Comparison of ENCODE assay signal across 8 cellular contexts in the genomic region with DNA sequence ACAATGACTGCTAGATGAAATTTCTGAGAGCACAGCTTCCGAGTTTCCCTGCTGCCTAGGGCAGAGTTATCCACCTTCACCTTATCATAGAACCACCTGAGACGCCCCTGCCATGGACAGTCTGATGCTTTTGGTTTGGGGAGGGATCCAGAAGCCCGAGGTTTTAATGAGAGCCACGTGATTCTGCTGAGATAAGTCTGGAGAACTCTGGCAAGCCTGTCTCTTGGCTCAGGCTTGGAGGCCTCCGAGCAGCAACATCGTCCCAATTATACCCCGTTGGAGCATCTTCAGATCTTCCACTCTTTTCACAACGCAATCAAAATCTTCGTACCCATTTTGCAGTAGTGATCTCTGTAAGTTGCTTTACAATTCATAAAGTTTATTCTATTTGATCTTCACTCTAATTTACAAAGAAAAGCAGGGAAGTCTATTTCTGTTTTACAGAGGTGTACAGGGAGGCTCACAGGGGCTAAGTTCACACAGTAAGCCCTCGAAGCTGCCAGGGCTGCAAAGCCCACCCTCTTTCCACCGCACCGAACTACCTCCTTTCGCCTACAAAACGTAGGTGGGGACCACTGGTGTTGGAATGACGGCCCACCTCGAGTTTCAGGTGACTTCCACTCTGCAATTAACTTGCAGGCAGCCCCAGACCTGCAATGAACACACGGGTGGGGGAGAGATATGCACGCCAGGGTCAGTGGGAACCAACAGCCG. TPM values are rescaled to one million over a fixed set of nuclear protein-coding genes. Genes with fewer than 3 reads are reported as not detected.
DNase-seq lines count a peak whose midpoint lies in the region; ATAC-seq, FAIRE-seq and TF ChIP-seq lines count a peak whose summit lies in the region.

No MANE protein-coding gene starts in this region.

- CTCF ChIA-PET in HepG2 (lab: Yijun Ruan, JAX; ENCODE audit: low intra/inter-chr PET ratio, low total read pairs): no interaction called here

- peak overlapping the region; percentile 98 for H3K4me2 ChIP-seq in HepG2 (ENCODE audit: low read depth, low read length)

- peak; percentile 0 for ATAC-seq in HG03175 (IDR thresholded peaks at IDR 0.05; ENCODE audit: unreplicated experiment)
- ATAC-seq in body of pancreas: no peak
- ATAC-seq in HepG2: peak; percentile 12; the same call in 2 of the 3 replicates

- TF ChIP-seq EP300 in HepG2 (IDR thresholded peaks at IDR 0.05; ENCODE audit: low read depth in 2 of 2, low read length in 2 of 2) (no peak), HepG2 (CRISPR knock-in tag; IDR thresholded peaks at IDR 0.05; ENCODE audit: borderline replicate concordance) (no peak)

- H3K9ac ChIP-seq in HepG2 (ENCODE audit: insufficient read depth, low read depth, low read length): peak overlapping the region; percentile 84

- TF ChIP-seq POLR2A in body of pancreas (IDR thresholded peaks at IDR 0.05): no peak
- TF ChIP-seq POLR2A in HepG2 (IDR thresholded peaks at IDR 0.05; ENCODE audit: insufficient read depth in 1 of 2, low read depth in 2 of 2, low read length in 2 of 2): no peak

- H3K4me1 ChIP-seq in body of pancreas: peaks cover 15% of the 10 kb centered on the region
- peaks cover 19% of the 10 kb centered on the region for H3K4me1 ChIP-seq in HepG2 (ENCODE audit: insufficient read depth, low read length)
- peaks cover 16% of the 10 kb centered on the region for H3K4me1 ChIP-seq in thymus (ENCODE audit: control insufficient read depth, insufficient read depth, low read length)

- no peaks in the 10 kb centered on the region for H3K9me3 ChIP-seq in body of pancreas
- H3K9me3 ChIP-seq in HepG2 (ENCODE audit: low read length): no peaks in the 10 kb centered on the region
- H3K9me3 ChIP-seq in thymus (ENCODE audit: control insufficient read depth): no peaks in the 10 kb centered on the region

- no TSS peak for BruUV-seq in HepG2 (replicated peaks; lab: Mats Ljungman, UMichigan)

- H3K36me3 ChIP-seq in body of pancreas (replicated peaks in 1 of 2; ENCODE audit: insufficient read depth in 1 of 2, low read depth in 2 of 2) (no peaks in the 10 kb centered on the region), HepG2 (replicated peaks in 1 of 2; ENCODE audit: control insufficient read depth in 1 of 2, insufficient read depth in 2 of 2, low read length in 2 of 2) (no peaks in the 10 kb centered on the region), thymus (ENCODE audit: control insufficient read depth, insufficient read depth) (no peaks in the 10 kb centered on the region)

- DNase-seq in AG09309 (ENCODE audit: low read depth): no peak
- DNase-seq in body of pancreas: peak in 1 of 4 donors; percentile 16
- no peak for DNase-seq in HepG2 (ENCODE audit: low spot score)
- no peak for DNase-seq in putamen (ENCODE audit: low spot score)
- no peak for DNase-seq in urothelium cell line (ENCODE audit: low spot score)
- DNase-seq in mesenteric fat pad (ENCODE audit: low spot score): no peak

- WGBS in body of pancreas, 2 donors: 25 to 35% methylated on average over 13 to 19 of the region's 19 CpGs
- 36% methylated on average over 13 of the region's 19 CpGs for WGBS in HepG2 (ENCODE audit: low lambda C conversion rate)
- 35% methylated on average over 19 of the region's 19 CpGs for WGBS in thymus

- TF ChIP-seq CTCF in AG09309 (IDR thresholded peaks at IDR 0.05; ENCODE audit: control insufficient read depth, insufficient read depth, low read depth, low read length, missing control alignments) (no peak), body of pancreas (IDR thresholded peaks at IDR 0.05) (no peak), HepG2 (CRISPR knock-in tag; IDR thresholded peaks at IDR 0.05) (no peak)

- intact Hi-C loops in body of pancreas (cut with DNase I) (no loop called here), HepG2 (cut with micrococcal nuclease; ENCODE audit: unreplicated experiment) (loop anchor here (2.0 kb wide), 2 partner anchors 39 to 65 kb away; no protein-coding TSS in a partner anchor)

- POLR2A ChIA-PET in HepG2 (lab: Yijun Ruan, JAX): interaction anchor here (0.6 to 1.4 kb wide), 5 partner anchors 15 to 930 kb away, joined by 3 to 19 read pairs (median 5); no protein-coding TSS in a partner anchor

- H3K4me3 ChIP-seq in AG09309 (ENCODE audit: control insufficient read depth, low read depth, low read length) (peak overlapping the region; percentile 88), body of pancreas (peak overlapping the region; percentile 41 to 72), HepG2 (replicated peaks in 1 of 3; ENCODE audit: insufficient read depth in 1 of 3, low read depth in 2 of 3, low read length in 3 of 3) (peak overlapping the region; percentile 69 to 85 (median 73)), thymus (ENCODE audit: low read length) (peak overlapping the region; percentile 72)

- TF ChIP-seq RAD21 in HepG2 (CRISPR knock-in tag; IDR thresholded peaks at IDR 0.05): no peak

- peak overlapping the region; percentile 59 for H2AFZ ChIP-seq in HepG2 (ENCODE audit: low read length)

- H3K79me2 ChIP-seq in HepG2 (ENCODE audit: insufficient read depth, low read length): no peaks in the 10 kb centered on the region

- H3K27ac ChIP-seq in body of pancreas (peak overlapping the region; percentile 66 to 96 (median 92)), HepG2 (ENCODE audit: extremely low read length, insufficient read depth, low read length) (peak overlapping the region; percentile 73), thymus (ENCODE audit: low read depth) (peak overlapping the region; percentile 92)

- in situ Hi-C loops in HepG2 (cut with HindIII; ENCODE audit: extremely low pct_ligation_motif_present, low pct_unique_long_range_greater_than_20kb): no loop called here

- H4K20me1 ChIP-seq in HepG2 (ENCODE audit: insufficient read depth, low read length): no peaks in the 10 kb centered on the region

- no peaks in the 10 kb centered on the region for H3K27me3 ChIP-seq in body of pancreas
- no peaks in the 10 kb centered on the region; a peak in 1 of 5 replicates for H3K27me3 ChIP-seq in HepG2 (ENCODE audit: control insufficient read depth in 1 of 2, insufficient read depth in 2 of 2, low read length in 2 of 2)
- H3K27me3 ChIP-seq in thymus (ENCODE audit: control insufficient read depth, insufficient read depth): no peaks in the 10 kb centered on the region

- FAIRE-seq in HepG2 (lab: Jason Lieb, UNC) (no peak), urothelium cell line (lab: Jason Lieb, UNC) (no peak)

TF ChIP-seq in HepG2, 621 proteins besides CTCF, POLR2A, EP300 and RAD21 (continues in another document):
- TF ChIP-seq MBNL3 (CRISPR knock-in tag; conservative IDR thresholded peaks at IDR 0.05) (no peak), TIGD3 (CRISPR knock-in tag; IDR thresholded peaks at IDR 0.05; ENCODE audit: borderline replicate concordance) (no peak), ZNF710 (CRISPR knock-in tag; IDR thresholded peaks at IDR 0.05; ENCODE audit: borderline replicate concordance) (no peak), MYC (CRISPR knock-in tag; IDR thresholded peaks at IDR 0.05; ENCODE audit: borderline replicate concordance) (no peak)

RNA-seq across cellular contexts. Expression of gene HHAT, which starts 0.5 kb away (rescaled TPM):
- total RNA-seq in body of pancreas (10 to 100 TPM in 1 of 2 donors, 1 to 10 TPM in 1; 4.4 to 19.4 TPM), HepG2 (2016; rRNA removed; fragmentation: Illumina TruSeq; extraction: Trizol) (2.9 and 4.9 TPM in 2 replicates), mesenteric fat pad (2.5 TPM)
- total RNA-seq in HepG2 (2016; cell fraction: cytosol; rRNA removed; fragmentation: Illumina TruSeq; extraction: Trizol; ENCODE audit: low read depth): 0.79 and 1.2 TPM in 2 replicates
- total RNA-seq in HepG2 (2016; cell fraction: insoluble cytoplasmic fraction; rRNA removed; fragmentation: Illumina TruSeq; extraction: Trizol): 3.2 and 4.8 TPM in 2 replicates
- total RNA-seq in HepG2 (2016; cell fraction: membrane; rRNA removed; fragmentation: Illumina TruSeq; extraction: Trizol): 2.1 and 2.5 TPM in 2 replicates
- total RNA-seq in HepG2 (2016; cell fraction: nucleus; rRNA removed; fragmentation: Illumina TruSeq; extraction: Trizol): 7.4 and 8.0 TPM in 2 replicates
- polyA plus RNA-seq in HepG2 (2011; rRNA removed) (2.6 and 3.5 TPM in 2 replicates), thymus (5.7 TPM)
- polyA plus RNA-seq in HepG2 (2011; cell fraction: cytosol; rRNA removed): 3.1 and 5.9 TPM in 2 replicates
- 6.0 and 6.9 TPM in 2 replicates for polyA plus RNA-seq in HepG2 (2011; cell fraction: nucleus; rRNA removed)
- 1.3 and 1.7 TPM in 2 replicates for polyA plus RNA-seq in HepG2 (2012)
- polyA plus RNA-seq in HepG2 (2016; cell fraction: cytosol; fragmentation: Illumina TruSeq; extraction: Trizol; ENCODE audit: low read depth): 0.36 and 0.60 TPM in 2 replicates
- 2.6 TPM in 2 replicates for polyA plus RNA-seq in HepG2 (2016; cell fraction: insoluble cytoplasmic fraction; fragmentation: Illumina TruSeq; extraction: Trizol; ENCODE audit: low read depth)
- 1.4 and 1.5 TPM in 2 replicates for polyA plus RNA-seq in HepG2 (2016; cell fraction: membrane; fragmentation: Illumina TruSeq; extraction: Trizol; ENCODE audit: low read depth)
- 5.5 and 6.1 TPM in 2 replicates for polyA plus RNA-seq in HepG2 (2016; cell fraction: nucleus; fragmentation: Illumina TruSeq; extraction: Trizol; ENCODE audit: insufficient read depth, low read depth)
- polyA minus RNA-seq in HepG2 (2011; rRNA and poly(A)+ RNA removed; ENCODE audit: low replicate concordance): 1.1 and 11.2 TPM in 2 replicates
- 2.0 and 2.2 TPM in 2 replicates for polyA minus RNA-seq in HepG2 (2011; cell fraction: cytosol; rRNA and poly(A)+ RNA removed)
- polyA minus RNA-seq in HepG2 (2011; cell fraction: nucleus; rRNA and poly(A)+ RNA removed): 12.7 and 14.0 TPM in 2 replicates
